19 cellular contexts compared by ENCODE assay signal in genomic region chr1:64630611-64631010, GRCh38.
DNase-seq lines count a peak whose midpoint lies in the region; ATAC-seq and TF ChIP-seq lines count a peak whose summit lies in the region.
"Had no signal": no experiment of that assay in that cellular context is flagged by ENCODE, and none has a peak within 500 bp of the region (broad histone marks: within the 10 kb centered on the region; RNA-seq: fewer than 3 reads in every experiment).

No MANE protein-coding gene starts in this region.

- H3K27me3 ChIP-seq in CD8-positive, alpha-beta T cell (ENCODE audit: insufficient read depth, low read length), result no peaks in the 10 kb centered on the region
- H3K27me3 ChIP-seq in Caco-2 (replicated peaks; ENCODE audit: control insufficient read depth, insufficient read depth, low read length), result no peaks in the 10 kb centered on the region
- H3K27me3 ChIP-seq: BLaER1, cardiac muscle cell, upper lobe of right lung had no signal

- DNase-seq in activated T-cell treated with anti-CD3 and anti-CD28 coated beads, Interleukin-2, amount 50 U/mL, for 24 hours, result no peak
- DNase-seq in activated T-cell treated with anti-CD3 and anti-CD28 coated beads, Interleukin-2, amount 50 U/mL, for 1 hour, result no peak
- no peak for DNase-seq in CD8-positive, alpha-beta T cell
- no peak for DNase-seq in activated naive CD8-positive, alpha-beta T cell treated with anti-CD3 and anti-CD28 coated beads for 36 hours
- peak in 1 of 10 donors; percentile 9 for DNase-seq in naive thymus-derived CD8-positive, alpha-beta T cell
- no peak for DNase-seq in stimulated activated CD4-positive, alpha-beta T cell treated with anti-CD3 and anti-CD28 coated beads, Interleukin-2, amount 100 ng/mL, for 48 hours
- no peak for DNase-seq in Caco-2
- DNase-seq: activated B cell treated with CpG ODN at 0.5 μM for 24 hours; dermis blood vessel endothelial cell; EL; kidney glomerular epithelial cell; NCI-H446; NCI-H82; psoas muscle; stimulated activated CD8-positive, alpha-beta memory T cell treated with anti-CD3 and anti-CD28 coated beads, Interleukin-4, amount 100 ng/mL, for 48 hours; upper lobe of right lung had no signal

- H3K36me3 Mint-ChIP-seq in activated T-cell treated with anti-CD3 and anti-CD28 coated beads, Interleukin-2, amount 50 U/mL, for 24 hours (ENCODE audit: low read depth), result no peaks in the 10 kb centered on the region
- peaks cover 6% of the 10 kb centered on the region for H3K36me3 Mint-ChIP-seq in CD8-positive, alpha-beta T cell
- peaks cover 3% of the 10 kb centered on the region for H3K36me3 Mint-ChIP-seq in activated naive CD8-positive, alpha-beta T cell treated with anti-CD3 and anti-CD28 coated beads for 36 hours
- peaks cover 0 to 22% (median 2%) of the 10 kb centered on the region in 3 donors for H3K36me3 Mint-ChIP-seq in naive thymus-derived CD8-positive, alpha-beta T cell
- peaks cover 32% of the 10 kb centered on the region for H3K36me3 Mint-ChIP-seq in Caco-2 (ENCODE audit: insufficient read depth, unreplicated experiment)

- H3K27ac Mint-ChIP-seq in activated T-cell treated with anti-CD3 and anti-CD28 coated beads, Interleukin-2, amount 50 U/mL, for 24 hours, result no peak overlapping the region
- no peak overlapping the region for H3K27ac Mint-ChIP-seq in CD8-positive, alpha-beta T cell
- peak overlapping the region; percentile 52 for H3K27ac Mint-ChIP-seq in activated naive CD8-positive, alpha-beta T cell treated with anti-CD3 and anti-CD28 coated beads for 36 hours
- H3K27ac Mint-ChIP-seq in naive thymus-derived CD8-positive, alpha-beta T cell, result peak overlapping the region in 7 of 10 donors; percentile 21 to 81 (median 38)
- H3K27ac Mint-ChIP-seq in Caco-2 (ENCODE audit: unreplicated experiment), result no peak overlapping the region
- H3K27ac Mint-ChIP-seq: activated B cell treated with CpG ODN at 0.5 μM for 24 hours had no signal

- H3K27me3 Mint-ChIP-seq in activated T-cell treated with anti-CD3 and anti-CD28 coated beads, Interleukin-2, amount 50 U/mL, for 24 hours, result no peaks in the 10 kb centered on the region
- no peaks in the 10 kb centered on the region for H3K27me3 Mint-ChIP-seq in CD8-positive, alpha-beta T cell (ENCODE audit: low read depth)
- no peaks in the 10 kb centered on the region for H3K27me3 Mint-ChIP-seq in activated naive CD8-positive, alpha-beta T cell treated with anti-CD3 and anti-CD28 coated beads for 36 hours
- peaks cover 0 to 2% (median 0%) of the 10 kb centered on the region in 5 donors for H3K27me3 Mint-ChIP-seq in naive thymus-derived CD8-positive, alpha-beta T cell
- H3K27me3 Mint-ChIP-seq in Caco-2 (ENCODE audit: insufficient read depth, unreplicated experiment), result no peaks in the 10 kb centered on the region

- ATAC-seq in CD8-positive, alpha-beta T cell, result no peak
- no peak for ATAC-seq in naive thymus-derived CD8-positive, alpha-beta T cell
- no peak for ATAC-seq in GM21717 (IDR thresholded peaks at IDR 0.05; ENCODE audit: unreplicated experiment)
- ATAC-seq: psoas muscle, upper lobe of right lung had no signal

- no peak overlapping the region for H3K4me3 ChIP-seq in CD8-positive, alpha-beta T cell (ENCODE audit: low read depth, low read length)
- H3K4me3 ChIP-seq in Caco-2 (ENCODE audit: low read depth, low read length), result no peak overlapping the region
- H3K4me3 ChIP-seq: BLaER1, cardiac muscle cell, psoas muscle, upper lobe of right lung had no signal

- H3K27ac ChIP-seq in CD8-positive, alpha-beta T cell (ENCODE audit: low read depth, low read length), result no peak overlapping the region
- H3K27ac ChIP-seq: BLaER1, cardiac muscle cell, psoas muscle, upper lobe of right lung had no signal

- no peak for TF ChIP-seq CTCF in CD8-positive, alpha-beta T cell (IDR thresholded peaks at IDR 0.05)
- TF ChIP-seq CTCF in Caco-2 (IDR thresholded peaks at IDR 0.05; ENCODE audit: insufficient read depth in 1 of 2, low read depth in 1 of 2, low read length in 1 of 2, severe bottlenecking in 1 of 2, unreplicated experiment in 1 of 2), result no peak

- CTCF ChIA-PET in CD8-positive, alpha-beta T cell (lab: Charles Lee), result no interaction called here
- CTCF ChIA-PET in Caco-2 (lab: Charles Lee), result no interaction called here

- BruUV-seq in Caco-2 (replicated peaks; lab: Mats Ljungman, UMichigan), result no TSS peak

- peak overlapping the region; percentile 37 for H3K4me3 Mint-ChIP-seq in activated T-cell treated with anti-CD3 and anti-CD28 coated beads, Interleukin-2, amount 50 U/mL, for 24 hours
- H3K4me3 Mint-ChIP-seq in CD8-positive, alpha-beta T cell, result peak overlapping the region; percentile 44
- H3K4me3 Mint-ChIP-seq in activated naive CD8-positive, alpha-beta T cell treated with anti-CD3 and anti-CD28 coated beads for 36 hours, result peak overlapping the region; percentile 19
- peak overlapping the region in 9 of 10 donors; percentile 46 to 75 (median 66) for H3K4me3 Mint-ChIP-seq in naive thymus-derived CD8-positive, alpha-beta T cell
- H3K4me3 Mint-ChIP-seq in Caco-2 (ENCODE audit: unreplicated experiment), result no peak overlapping the region
- H3K4me3 Mint-ChIP-seq: activated B cell treated with CpG ODN at 0.5 μM for 24 hours had no signal

- H3K9me3 Mint-ChIP-seq in activated T-cell treated with anti-CD3 and anti-CD28 coated beads, Interleukin-2, amount 50 U/mL, for 24 hours, result no peaks in the 10 kb centered on the region
- no peaks in the 10 kb centered on the region for H3K9me3 Mint-ChIP-seq in CD8-positive, alpha-beta T cell
- H3K9me3 Mint-ChIP-seq in activated naive CD8-positive, alpha-beta T cell treated with anti-CD3 and anti-CD28 coated beads for 36 hours, result no peaks in the 10 kb centered on the region
- no peaks in the 10 kb centered on the region for H3K9me3 Mint-ChIP-seq in naive thymus-derived CD8-positive, alpha-beta T cell
- no peaks in the 10 kb centered on the region for H3K9me3 Mint-ChIP-seq in Caco-2 (ENCODE audit: unreplicated experiment)
- H3K9me3 Mint-ChIP-seq: activated B cell treated with CpG ODN at 0.5 μM for 24 hours had no signal

- POLR2A ChIA-PET in CD8-positive, alpha-beta T cell (lab: Charles Lee), result no interaction called here
- POLR2A ChIA-PET in naive thymus-derived CD8-positive, alpha-beta T cell (lab: Charles Lee), result no interaction called here
- POLR2A ChIA-PET in Caco-2 (lab: Charles Lee), result no interaction called here

- H3K9me3 ChIP-seq in CD8-positive, alpha-beta T cell (ENCODE audit: low read length), result no peaks in the 10 kb centered on the region
- H3K9me3 ChIP-seq in Caco-2, result no peaks in the 10 kb centered on the region
- H3K9me3 ChIP-seq: BLaER1, psoas muscle, upper lobe of right lung had no signal

- no peaks in the 10 kb centered on the region for H3K4me1 ChIP-seq in CD8-positive, alpha-beta T cell (ENCODE audit: insufficient read depth, low read length)
- no peaks in the 10 kb centered on the region for H3K4me1 ChIP-seq in Caco-2
- H3K4me1 ChIP-seq: psoas muscle, upper lobe of right lung had no signal

- H3K36me3 ChIP-seq in CD8-positive, alpha-beta T cell (ENCODE audit: insufficient read depth, low read length), result no peaks in the 10 kb centered on the region
- no peaks in the 10 kb centered on the region for H3K36me3 ChIP-seq in Caco-2 (ENCODE audit: control insufficient read depth, insufficient read depth, low read length)

- H3K4me1 Mint-ChIP-seq in activated T-cell treated with anti-CD3 and anti-CD28 coated beads, Interleukin-2, amount 50 U/mL, for 24 hours (ENCODE audit: low read depth), result peaks cover 15% of the 10 kb centered on the region
- H3K4me1 Mint-ChIP-seq in CD8-positive, alpha-beta T cell (ENCODE audit: low read depth), result peaks cover 15% of the 10 kb centered on the region
- peaks cover 17% of the 10 kb centered on the region for H3K4me1 Mint-ChIP-seq in activated naive CD8-positive, alpha-beta T cell treated with anti-CD3 and anti-CD28 coated beads for 36 hours
- H3K4me1 Mint-ChIP-seq in naive thymus-derived CD8-positive, alpha-beta T cell, result peaks cover 14 to 28% (median 22%) of the 10 kb centered on the region in 4 donors
- no peaks in the 10 kb centered on the region for H3K4me1 Mint-ChIP-seq in Caco-2 (ENCODE audit: low read depth, unreplicated experiment)

- intact Hi-C loops in CD8-positive, alpha-beta T cell (cut with DNase I, micrococcal nuclease), result no loop called here
- intact Hi-C loops in Caco-2 (cut with micrococcal nuclease; ENCODE audit: unreplicated experiment), result no loop called here

Comparison
In these comparisons a context has a peak if more than half of its experiments do, and no peak if none do; other contexts are left out.
1. H3K27ac Mint-ChIP-seq: peak in activated naive CD8-positive, alpha-beta T cell treated with anti-CD3 and anti-CD28 coated beads for 36 hours (single experiment) and naive thymus-derived CD8-positive, alpha-beta T cell (7 of 10); none in activated T-cell treated with anti-CD3 and anti-CD28 coated beads, Interleukin-2, amount 50 U/mL, for 24 hours (single experiment), CD8-positive, alpha-beta T cell (single experiment) and Caco-2 (single experiment).